In genomic region chr9:2815661-2816060, GRCh38 we compare ENCODE assay signal across 1 cellular context.
TF ChIP-seq lines count a peak whose summit lies in the region.

No MANE protein-coding gene starts in this region.

TF ChIP-seq in A549, 52 proteins besides CTCF, POLR2A, EP300 and RAD21:
- TF ChIP-seq, protein P1, sequence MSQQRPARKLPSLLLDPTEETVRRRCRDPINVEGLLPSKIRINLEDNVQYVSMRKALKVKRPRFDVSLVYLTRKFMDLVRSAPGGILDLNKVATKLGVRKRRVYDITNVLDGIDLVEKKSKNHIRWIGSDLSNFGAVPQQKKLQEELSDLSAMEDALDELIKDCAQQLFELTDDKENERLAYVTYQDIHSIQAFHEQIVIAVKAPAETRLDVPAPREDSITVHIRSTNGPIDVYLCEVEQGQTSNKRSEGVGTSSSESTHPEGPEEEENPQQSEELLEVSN (IDR thresholded peaks at IDR 0.05; ENCODE audit: borderline replicate concordance, low read depth) = no peak
- TF ChIP-seq HDAC2 (IDR thresholded peaks at IDR 0.05) (no peak), JUN (IDR thresholded peaks at IDR 0.05) (no peak), NPAS2 (CRISPR knock-in tag; IDR thresholded peaks at IDR 0.05; ENCODE audit: borderline replicate concordance) (no peak), MAFK (IDR thresholded peaks at IDR 0.05; ENCODE audit: partially characterized antibody) (peak; percentile 28)
